1 cellular context compared by ENCODE assay signal in genomic region chr2:67581751-67582150, GRCh38.
TF ChIP-seq lines count a peak whose summit lies in the region.

No MANE protein-coding gene starts in this region.

TF ChIP-seq in A549, 52 proteins besides CTCF, POLR2A, EP300 and RAD21 (continued from another document):
- no peak for TF ChIP-seq KDM1A (IDR thresholded peaks at IDR 0.05; ENCODE audit: low read depth)
